9 cellular contexts compared by ENCODE assay signal in genomic region chr19:12550951-12551832, GRCh38. TPM values are rescaled to one million over a fixed set of nuclear protein-coding genes. Genes with fewer than 3 reads are reported as not detected.
DNase-seq lines count a peak whose midpoint lies in the region; ATAC-seq, FAIRE-seq and TF ChIP-seq lines count a peak whose summit lies in the region.
"Had no signal": no experiment of that assay in that cellular context is flagged by ENCODE, and none has a peak within 500 bp of the region (broad histone marks: within the 10 kb centered on the region; RNA-seq: fewer than 3 reads in every experiment).

ZNF564 (minus strand) TSS chr19:12551482; CDS start chr19:12551332, 150 bp downstream.

- H3K27ac ChIP-seq in kidney (ENCODE audit: low read depth in 2 of 2, low read length in 2 of 2): peak within 1 kb of the TSS; percentile 97 to 99

- no peaks in the 10 kb centered on the region for H3K9me3 ChIP-seq in kidney (ENCODE audit: control insufficient read depth in 1 of 2, low read length in 2 of 2)

- peak; percentile 90 for DNase-seq in AG09319 (ENCODE audit: extremely low read depth, low read depth)
- DNase-seq in NCI-H446 treated with DMSO at 0.1 percent for 48 hours (lab: John Stamatoyannopoulos, UW): peak; percentile 98
- DNase-seq in cerebellar nuclear complex (lab: John Stamatoyannopoulos, UW): peak; percentile 93 to 99
- peak; percentile 97 for DNase-seq in kidney
- DNase-seq in stimulated activated CD4-positive, alpha-beta T cell treated with anti-CD3 and anti-CD28 coated beads, Interleukin-15, amount 100 ng/mL, for 24 hours: peak; percentile 94

- ATAC-seq in GM19035 (IDR thresholded peaks at IDR 0.05; ENCODE audit: unreplicated experiment): peak; percentile 98
- ATAC-seq in HG03354 (IDR thresholded peaks at IDR 0.05; ENCODE audit: poor library complexity, severe bottlenecking, unreplicated experiment): peak; percentile 97
- ATAC-seq in activated CD4-positive, CD25-positive, alpha-beta regulatory T cell treated with anti-CD3 and anti-CD28 coated beads, Interleukin-2, amount 50 U/mL, for 24 hours: peak; percentile 99 to 100

- TF ChIP-seq CTCF in AG09319 (IDR thresholded peaks at IDR 0.05; ENCODE audit: low read depth, low read length) (no peak), kidney (IDR thresholded peaks at IDR 0.05; ENCODE audit: borderline replicate concordance, extremely low read depth, insufficient read depth) (no peak)

- H3K4me3 ChIP-seq in kidney (ENCODE audit: low read length in 2 of 2): peak within 1 kb of the TSS; percentile 74 to 94

- intact Hi-C loops in kidney (cut with DNase I): no loop called here

- FAIRE-seq in kidney (lab: Jason Lieb, UNC): peak; percentile 97
- FAIRE-seq: colon had no signal

- H3K9ac ChIP-seq in kidney (ENCODE audit: low read length in 2 of 2): peak within 1 kb of the TSS; percentile 92 to 94

- H3K4me1 ChIP-seq in kidney (ENCODE audit: control insufficient read depth in 1 of 2, insufficient read depth in 1 of 2, low read depth in 1 of 2, low read length in 2 of 2): peaks cover 10 to 14% of the 10 kb centered on the region in 2 donors

- H3K36me3 ChIP-seq in kidney (ENCODE audit: control insufficient read depth in 1 of 2, insufficient read depth in 2 of 2, low read length in 2 of 2): peaks cover 2 to 4% of the 10 kb centered on the region in 2 donors

RNA-seq across cellular contexts. Expression of gene ZNF564, which starts in this region (rescaled TPM):
- 22.6 TPM for total RNA-seq in kidney
- polyA plus RNA-seq in kidney (ENCODE audit: insufficient read depth, low read depth, low replicate concordance): 10.2 TPM

Comparison
In these comparisons a context has a peak if more than half of its experiments do, and no peak if none do; other contexts are left out.
1. Peak in every context shown above with its lines: DNase-seq, ATAC-seq, H3K4me3 ChIP-seq and H3K27ac ChIP-seq.